In genomic region chr14:49767473-49768300, GRCh38 we compare ENCODE assay signal across 8 cellular contexts. TPM values are rescaled to one million over a fixed set of nuclear protein-coding genes. Genes with fewer than 3 reads are reported as not detected.
DNase-seq lines count a peak whose midpoint lies in the region; ATAC-seq and TF ChIP-seq lines count a peak whose summit lies in the region.

Gene KLHDC2, plus strand, starts transcription at chr14:49768153. Its CDS starts 316 bp downstream, at chr14:49768469.

- peaks cover 28% of the 10 kb centered on the region for H3F3A ChIP-seq in GM23248 (ENCODE audit: insufficient read depth)

- DNase-seq in EL: peak; percentile 87
- peak; percentile 96 for DNase-seq in GM23248
- DNase-seq in Karpas-422: peak; percentile 97
- DNase-seq in RPMI7951 (ENCODE audit: low read depth): peak; percentile 87
- DNase-seq in activated T-helper 1 cell treated with anti-CD3 and anti-CD28 coated beads, Interleukin-12 subunit alpha, Interleukin-12 subunit beta, Interleukin-2, Interleukin-4 antibody, amounts not matched to agents 30 ng/mL and 10 ng/mL and 1 ng/mL, durations not matched to agents 14 hours and 24 hours and 36 hours (ENCODE audit: low spot score): peak; percentile 89
- DNase-seq in fibroblast of lung (ENCODE audit: low read depth in 2 of 2): peak; percentile 87 to 91
- peak; percentile 86 for DNase-seq in natural killer cell
- peak; percentile 76 to 92 (median 82) for DNase-seq in stimulated activated naive CD4-positive, alpha-beta T cell (lab: John Stamatoyannopoulos, UW)

- WGBS in GM23248 (ENCODE audit: low coverage in 1 of 2, low lambda C conversion rate in 2 of 2, missing lambda C conversion rate in 2 of 2), 2 experiments: 0 to 1% methylated on average over 57 to 74 of the region's 93 CpGs

- H3K36me3 ChIP-seq in GM23248 (ENCODE audit: low read depth): peaks cover 7% of the 10 kb centered on the region; the same call in 1 of the 2 replicates
- H3K36me3 ChIP-seq in Karpas-422 (ENCODE audit: insufficient read depth, low read length): peaks cover 8% of the 10 kb centered on the region; the same call in 1 of the 2 replicates
- no peaks in the 10 kb centered on the region for H3K36me3 ChIP-seq in fibroblast of lung (ENCODE audit: control insufficient read depth, insufficient read depth, low read length)

- in situ Hi-C loops in GM23248 (cut with MboI): loop anchor here (10.0 kb wide), 1 partner anchor 133 kb away; the partner anchor contains the start of gene DNAAF2

- peak within 1 kb of the TSS; percentile 91 for H3K4me2 ChIP-seq in GM23248 (ENCODE audit: unreplicated experiment)
- H3K4me2 ChIP-seq in Karpas-422 (ENCODE audit: low read depth, low read length, poor library complexity, severe bottlenecking): peak within 1 kb of the TSS; percentile 74
- H3K4me2 ChIP-seq in fibroblast of lung (ENCODE audit: extremely low read depth, insufficient read depth, low read length): peak within 1 kb of the TSS; percentile 93

- peak within 1 kb of the TSS; percentile 83 for H3K4me3 ChIP-seq in GM23248
- H3K4me3 ChIP-seq in Karpas-422 (ENCODE audit: low read length): peak within 1 kb of the TSS; percentile 89
- H3K4me3 ChIP-seq in fibroblast of lung (replicated peaks in 1 of 4; ENCODE audit: control extremely low read depth in 1 of 4, insufficient read depth in 1 of 4, low read depth in 3 of 4, low read length in 4 of 4): peak within 1 kb of the TSS; percentile 72 to 97 (median 83)

- H3K4me1 Mint-ChIP-seq in activated T-helper 1 cell treated with anti-CD3 and anti-CD28 coated beads, Interleukin-12 subunit alpha, Interleukin-12 subunit beta, Interleukin-2, Interleukin-4 antibody, amounts not matched to agents 30 ng/mL and 10 ng/mL and 1 ng/mL, durations not matched to agents 14 hours and 24 hours and 36 hours (ENCODE audit: low read depth): peaks cover 33% of the 10 kb centered on the region
- H3K4me1 Mint-ChIP-seq in natural killer cell: peaks cover 24 to 30% of the 10 kb centered on the region in 2 donors

- H3K9me2 ChIP-seq in GM23248 (ENCODE audit: insufficient read depth) (no peaks in the 10 kb centered on the region), Karpas-422 (replicated peaks; ENCODE audit: insufficient read depth, low read length) (no peaks in the 10 kb centered on the region)

- peak within 1 kb of the TSS; percentile 87 for H2AFZ ChIP-seq in GM23248
- H2AFZ ChIP-seq in Karpas-422 (ENCODE audit: low read length): peak within 1 kb of the TSS; percentile 97
- H2AFZ ChIP-seq in fibroblast of lung (ENCODE audit: low read length): peak within 1 kb of the TSS; percentile 85

- H3K27me3 ChIP-seq in GM23248 (replicated peaks; ENCODE audit: insufficient read depth) (no peaks in the 10 kb centered on the region), Karpas-422 (ENCODE audit: low read length) (no peaks in the 10 kb centered on the region), fibroblast of lung (ENCODE audit: control insufficient read depth, insufficient read depth, low read length) (no peaks in the 10 kb centered on the region)

- H3K79me2 ChIP-seq in GM23248 (ENCODE audit: insufficient read depth) (peaks cover 44% of the 10 kb centered on the region), Karpas-422 (ENCODE audit: low read length) (peaks cover 43% of the 10 kb centered on the region), fibroblast of lung (ENCODE audit: control insufficient read depth, insufficient read depth, low read length) (peaks cover 26% of the 10 kb centered on the region)

- peaks cover 6% of the 10 kb centered on the region for H3K36me3 Mint-ChIP-seq in activated T-helper 1 cell treated with anti-CD3 and anti-CD28 coated beads, Interleukin-12 subunit alpha, Interleukin-12 subunit beta, Interleukin-2, Interleukin-4 antibody, amounts not matched to agents 30 ng/mL and 10 ng/mL and 1 ng/mL, durations not matched to agents 14 hours and 24 hours and 36 hours (ENCODE audit: low read depth)
- H3K36me3 Mint-ChIP-seq in natural killer cell: no peaks in the 10 kb centered on the region

- H3K27me3 Mint-ChIP-seq in activated T-helper 1 cell treated with anti-CD3 and anti-CD28 coated beads, Interleukin-12 subunit alpha, Interleukin-12 subunit beta, Interleukin-2, Interleukin-4 antibody, amounts not matched to agents 30 ng/mL and 10 ng/mL and 1 ng/mL, durations not matched to agents 14 hours and 24 hours and 36 hours (ENCODE audit: insufficient read depth): peaks cover 2% of the 10 kb centered on the region
- H3K27me3 Mint-ChIP-seq in natural killer cell (ENCODE audit: low read depth in 2 of 2): no peaks in the 10 kb centered on the region

- H3K4me1 ChIP-seq in GM23248 (ENCODE audit: insufficient read depth) (peaks cover 25% of the 10 kb centered on the region), Karpas-422 (ENCODE audit: low read length) (peaks cover 55% of the 10 kb centered on the region), fibroblast of lung (ENCODE audit: control insufficient read depth, extremely low read depth, insufficient read depth, low read length) (peaks cover 9% of the 10 kb centered on the region)

- peak within 1 kb of the TSS; percentile 99 for H3K4me3 Mint-ChIP-seq in activated T-helper 1 cell treated with anti-CD3 and anti-CD28 coated beads, Interleukin-12 subunit alpha, Interleukin-12 subunit beta, Interleukin-2, Interleukin-4 antibody, amounts not matched to agents 30 ng/mL and 10 ng/mL and 1 ng/mL, durations not matched to agents 14 hours and 24 hours and 36 hours
- peak within 1 kb of the TSS; percentile 96 for H3K4me3 Mint-ChIP-seq in natural killer cell

- peak; percentile 76 to 94 (median 88) for ATAC-seq in natural killer cell

- peak within 1 kb of the TSS; percentile 100 for H3K27ac Mint-ChIP-seq in activated T-helper 1 cell treated with anti-CD3 and anti-CD28 coated beads, Interleukin-12 subunit alpha, Interleukin-12 subunit beta, Interleukin-2, Interleukin-4 antibody, amounts not matched to agents 30 ng/mL and 10 ng/mL and 1 ng/mL, durations not matched to agents 14 hours and 24 hours and 36 hours
- peak within 1 kb of the TSS; percentile 97 for H3K27ac Mint-ChIP-seq in natural killer cell

- no peaks in the 10 kb centered on the region for H4K20me1 ChIP-seq in GM23248 (ENCODE audit: insufficient read depth)
- no peaks in the 10 kb centered on the region; the same call in 1 of the 2 replicates for H4K20me1 ChIP-seq in Karpas-422 (ENCODE audit: insufficient read depth, low read depth, low read length)
- no peaks in the 10 kb centered on the region for H4K20me1 ChIP-seq in fibroblast of lung (ENCODE audit: control insufficient read depth, extremely low read depth, insufficient read depth, low read length)

- TF ChIP-seq CTCF in fibroblast of lung (conservative IDR thresholded peaks at IDR 0.05 in 1 of 2, IDR thresholded peaks at IDR 0.05 in 1 of 2; ENCODE audit: low read depth in 1 of 2, low read length in 2 of 2) (no peak), natural killer cell (IDR thresholded peaks at IDR 0.05) (peak; percentile 29)

- no peaks in the 10 kb centered on the region for H3K9me3 Mint-ChIP-seq in activated T-helper 1 cell treated with anti-CD3 and anti-CD28 coated beads, Interleukin-12 subunit alpha, Interleukin-12 subunit beta, Interleukin-2, Interleukin-4 antibody, amounts not matched to agents 30 ng/mL and 10 ng/mL and 1 ng/mL, durations not matched to agents 14 hours and 24 hours and 36 hours
- H3K9me3 Mint-ChIP-seq in natural killer cell: no peaks in the 10 kb centered on the region

- H3K9me3 ChIP-seq in GM23248 (ENCODE audit: low read depth) (no peaks in the 10 kb centered on the region), Karpas-422 (ENCODE audit: low read length) (no peaks in the 10 kb centered on the region), fibroblast of lung (ENCODE audit: control insufficient read depth, insufficient read depth, low read depth, low read length) (no peaks in the 10 kb centered on the region)

- H3K27ac ChIP-seq in GM23248: peak within 1 kb of the TSS; percentile 98
- peak within 1 kb of the TSS; percentile 91 for H3K27ac ChIP-seq in Karpas-422 (ENCODE audit: low read length)
- H3K27ac ChIP-seq in fibroblast of lung (ENCODE audit: insufficient read depth, low read length): peak within 1 kb of the TSS; percentile 94

- H3K9ac ChIP-seq in GM23248 (peak within 1 kb of the TSS; percentile 99), Karpas-422 (ENCODE audit: low read length) (peak within 1 kb of the TSS; percentile 88), fibroblast of lung (ENCODE audit: insufficient read depth, low read length) (peak within 1 kb of the TSS; percentile 88)

- intact Hi-C loops in activated T-helper 1 cell treated with anti-CD3 and anti-CD28 coated beads, Interleukin-12 subunit alpha, Interleukin-12 subunit beta, Interleukin-2, Interleukin-4 antibody, amounts not matched to agents 30 ng/mL and 10 ng/mL and 1 ng/mL, durations not matched to agents 14 hours and 24 hours and 36 hours (cut with micrococcal nuclease): loop anchor here (1.0 to 5.0 kb wide), 13 partner anchors 21 to 960 kb away; partner anchors contain the start of genes ARF6, DMAC2L, KLHDC1 and L2HGDH
- intact Hi-C loops in natural killer cell (cut with micrococcal nuclease): loop anchor here (1.0 to 2.0 kb wide), 2 partner anchors 75 to 133 kb away; partner anchors contain the start of gene KLHDC1

RNA-seq across cellular contexts. Expression of gene KLHDC2, which starts in this region (rescaled TPM):
- 73.9 and 82.8 TPM in 2 replicates for total RNA-seq in GM23248 (2014; rRNA removed; shearing (Covaris generic))
- polyA plus RNA-seq in GM23248 (2016; fragmentation: Nextera tagmentation; extraction: Ambion mirVana): 84.9 and 85.7 TPM in 2 replicates
- total RNA-seq in Karpas-422 (2014; rRNA removed; shearing (Covaris generic); ENCODE audit: low replicate concordance): 148 and 167 TPM in 2 replicates
- 56.1 and 58.5 TPM in 2 replicates for total RNA-seq in RPMI7951 (2014; rRNA removed; shearing (Covaris generic))
- total RNA-seq in activated T-helper 1 cell treated with anti-CD3 and anti-CD28 coated beads, Interleukin-12 subunit alpha, Interleukin-12 subunit beta, Interleukin-2, Interleukin-4 antibody, amounts not matched to agents 30 ng/mL and 10 ng/mL and 1 ng/mL, durations not matched to agents 14 hours and 24 hours and 36 hours: 23.7 and 26.2 TPM in 2 replicates
- 125 and 135 TPM in 2 replicates for total RNA-seq in fibroblast of lung
- polyA plus RNA-seq in fibroblast of lung: 40.5 and 59.1 TPM in 2 replicates
- polyA plus RNA-seq in fibroblast of lung (2012): 33.4 and 35.9 TPM in 2 replicates
- 12.8 and 13.9 TPM in 2 replicates for polyA minus RNA-seq in fibroblast of lung (ENCODE audit: low replicate concordance)
- total RNA-seq in natural killer cell: 10 to 100 TPM; 60.4 to 64.2 (median 63.2) TPM

Comparison
In these comparisons a context has a peak if more than half of its experiments do, and no peak if none do; other contexts are left out.
1. Peak in every context shown above with its lines: DNase-seq, ATAC-seq, H3K4me3 ChIP-seq and H3K27ac ChIP-seq.